8 cellular contexts compared by ENCODE assay signal in the genomic region with DNA sequence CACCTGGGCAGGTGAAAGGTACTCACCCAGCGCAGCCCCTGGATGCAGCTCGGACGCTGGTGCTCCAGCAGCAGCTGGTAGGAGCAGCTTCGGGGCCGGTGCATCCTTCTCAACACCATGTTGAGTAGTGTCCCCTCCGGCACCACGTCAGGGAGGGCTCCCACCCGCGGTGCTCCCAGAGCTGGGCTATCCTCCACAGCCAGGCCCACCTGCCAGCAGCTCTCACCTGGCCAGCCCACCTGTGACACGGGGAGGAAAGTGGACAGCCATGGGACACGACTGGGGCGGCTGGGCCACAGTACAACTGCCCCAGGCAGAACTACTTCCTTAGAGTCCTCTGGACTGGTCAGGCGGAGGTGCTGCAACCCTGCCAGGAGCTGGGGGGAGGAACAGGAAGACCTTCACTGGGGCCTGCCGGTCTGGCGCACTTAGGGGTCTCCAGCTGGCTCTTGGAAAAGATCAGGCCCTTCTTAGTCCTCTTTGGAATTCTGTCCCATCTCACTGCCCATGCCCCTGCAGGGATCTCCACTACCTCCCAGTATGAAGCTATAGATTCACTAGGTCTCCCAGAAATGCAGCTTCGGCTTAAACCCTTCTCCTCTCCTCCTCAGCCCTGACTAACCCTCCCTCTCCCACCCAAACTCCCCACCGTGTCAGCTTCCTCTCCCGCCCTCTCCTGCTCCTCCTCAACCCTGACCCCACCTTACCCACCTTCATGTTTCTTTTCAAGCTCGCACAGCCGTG. TPM values are rescaled to one million over a fixed set of nuclear protein-coding genes. Genes with fewer than 3 reads are reported as not detected.
DNase-seq lines count a peak whose midpoint lies in the region; ATAC-seq, FAIRE-seq and TF ChIP-seq lines count a peak whose summit lies in the region.

No MANE protein-coding gene starts in this region.

- peak overlapping the region; percentile 97 for H3K4me2 ChIP-seq in BLaER1
- peak overlapping the region; percentile 84 for H3K4me2 ChIP-seq in neural progenitor cell

- H3K36me3 ChIP-seq in BLaER1 (no peaks in the 10 kb centered on the region), SJCRH30 (no peaks in the 10 kb centered on the region), neural progenitor cell (no peaks in the 10 kb centered on the region)

- H3K4me1 Mint-ChIP-seq in neural progenitor cell, result peaks cover 39% of the 10 kb centered on the region

- peak overlapping the region; percentile 72 for H3K9ac ChIP-seq in BLaER1
- H3K9ac ChIP-seq in neural progenitor cell, result no peak overlapping the region

- TF ChIP-seq CTCF in fibroblast of pulmonary artery (IDR thresholded peaks at IDR 0.05; ENCODE audit: low read length, missing control alignments) (no peak), neural progenitor cell (IDR thresholded peaks at IDR 0.05) (no peak)

- no peak for FAIRE-seq in frontal cortex (lab: Jason Lieb, UNC)

- H3K4me3 ChIP-seq in BLaER1 (peak overlapping the region; percentile 68), SJCRH30 (peak overlapping the region; percentile 63), fibroblast of pulmonary artery (replicated peaks; ENCODE audit: low read depth, low read length) (peak overlapping the region; percentile 58), neural progenitor cell (peak overlapping the region; percentile 62)

- H3K36me3 Mint-ChIP-seq in neural progenitor cell, result no peaks in the 10 kb centered on the region

- H4K20me1 ChIP-seq in BLaER1 (no peaks in the 10 kb centered on the region), neural progenitor cell (ENCODE audit: low read depth) (no peaks in the 10 kb centered on the region)

- H3K9me3 ChIP-seq in BLaER1, result no peaks in the 10 kb centered on the region
- no peaks in the 10 kb centered on the region for H3K9me3 ChIP-seq in SJCRH30 (replicated peaks)
- no peaks in the 10 kb centered on the region for H3K9me3 ChIP-seq in neural progenitor cell (ENCODE audit: low read depth)

- H3K79me2 ChIP-seq in neural progenitor cell (ENCODE audit: low read depth), result no peaks in the 10 kb centered on the region

- H3K27ac Mint-ChIP-seq in neural progenitor cell, result no peak overlapping the region

- H3K27me3 ChIP-seq in BLaER1 (no peaks in the 10 kb centered on the region), SJCRH30 (peaks cover 4% of the 10 kb centered on the region; the same call in 1 of the 2 replicates), neural progenitor cell (peaks cover 14% of the 10 kb centered on the region)

- peaks cover 90% of the 10 kb centered on the region for H3K4me1 ChIP-seq in BLaER1
- H3K4me1 ChIP-seq in SJCRH30, result peaks cover 16% of the 10 kb centered on the region
- H3K4me1 ChIP-seq in neural progenitor cell, result peaks cover 27% of the 10 kb centered on the region

- H2AFZ ChIP-seq in neural progenitor cell (replicated peaks), result peak overlapping the region; percentile 77

- H3F3A ChIP-seq in neural progenitor cell (ENCODE audit: low read depth), result peaks cover 16% of the 10 kb centered on the region

- H3K4me3 Mint-ChIP-seq in neural progenitor cell, result peak overlapping the region; percentile 79

- ATAC-seq in GM21529 (IDR thresholded peaks at IDR 0.05; ENCODE audit: unreplicated experiment), result no peak

- H3K9me3 Mint-ChIP-seq in neural progenitor cell, result no peaks in the 10 kb centered on the region

- peaks cover 11% of the 10 kb centered on the region for H3K27me3 Mint-ChIP-seq in neural progenitor cell (ENCODE audit: insufficient read depth, low read depth)

- DNase-seq in SJCRH30 (no peak), fibroblast of pulmonary artery (ENCODE audit: low read depth) (no peak), neural progenitor cell (ENCODE audit: low spot score) (peak; percentile 21), frontal cortex (ENCODE audit: low spot score in 2 of 2) (no peak), DMS153 (lab: John Stamatoyannopoulos, UW) (no peak)
- DNase-seq in activated CD4-positive, CD25-positive, alpha-beta regulatory T cell (lab: John Stamatoyannopoulos, UW), result no peak

- H3K27ac ChIP-seq in BLaER1 (peak overlapping the region; percentile 80), SJCRH30 (no peak overlapping the region), neural progenitor cell (no peak overlapping the region)

RNA-seq across cellular contexts. Expression of a gene that starts 0.7 kb away (rescaled TPM):
- total RNA-seq in SJCRH30 (2014; rRNA removed; shearing (Covaris generic)), result 0.49 and 0.68 TPM in 2 replicates
- total RNA-seq in neural progenitor cell (ENCODE audit: low replicate concordance), result 0.58 and 1.2 TPM in 2 replicates
- total RNA-seq in frontal cortex, result 7.7 TPM

RNA-seq across cellular contexts. Expression of a gene that starts 15.0 kb away (rescaled TPM):
- total RNA-seq in SJCRH30 (2014; rRNA removed; shearing (Covaris generic)), result 1.1 and 1.4 TPM in 2 replicates
- total RNA-seq in neural progenitor cell (ENCODE audit: low replicate concordance) (8.3 and 16.7 TPM in 2 replicates), frontal cortex (8.6 TPM)

RNA-seq across cellular contexts. Expression of a gene that starts 32.7 kb away (rescaled TPM):
- total RNA-seq in SJCRH30 (2014; rRNA removed; shearing (Covaris generic)), result not detected in 2 replicates
- total RNA-seq in neural progenitor cell (ENCODE audit: low replicate concordance) (not detected in 2 replicates), frontal cortex (not detected)

RNA-seq across cellular contexts. Expression of a gene that starts 52.2 kb away (rescaled TPM):
- total RNA-seq in SJCRH30 (2014; rRNA removed; shearing (Covaris generic)), result 56.4 and 70.0 TPM in 2 replicates
- total RNA-seq in neural progenitor cell (ENCODE audit: low replicate concordance), result 42.7 and 61.9 TPM in 2 replicates
- 23.6 TPM for total RNA-seq in frontal cortex
